13 cellular contexts compared by ENCODE assay signal in the genomic region with DNA sequence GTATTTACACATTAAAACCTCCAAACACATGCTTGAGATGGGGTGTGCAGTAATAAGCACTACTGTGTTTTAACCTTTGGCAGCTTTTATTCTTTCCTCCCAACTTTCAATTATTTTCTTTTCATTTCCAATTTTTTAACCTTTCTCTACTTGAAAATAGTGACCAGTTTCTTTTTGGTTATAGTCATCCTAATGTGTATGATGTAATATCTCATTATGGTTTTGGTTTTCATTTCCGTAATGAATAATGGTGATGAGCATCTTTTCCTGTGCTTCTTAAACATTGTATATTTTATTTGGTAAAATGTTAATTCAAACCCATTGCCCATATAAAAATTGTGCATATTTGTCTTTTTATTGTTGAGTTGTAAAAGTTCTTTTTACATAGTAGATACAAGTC.
"Had no signal": no experiment of that assay in that cellular context is flagged by ENCODE, and none has a peak within 500 bp of the region (broad histone marks: within the 10 kb centered on the region; RNA-seq: fewer than 3 reads in every experiment).

No MANE protein-coding gene starts in this region.

- H3K27me3 Mint-ChIP-seq: naive B cell had no signal

- H3K4me3 ChIP-seq: hepatocyte, left lung had no signal

- H3K27ac Mint-ChIP-seq: T-helper 2 cell treated with Interferon-gamma antibody and Interleukin-4, amounts not matched to agents 5 μg/mL and 100 μg/mL, for 36 hours had no signal

- H3K27me3 ChIP-seq: hepatocyte, left lung had no signal

- H3K9me3 ChIP-seq: left lung had no signal

- ATAC-seq: esophagus mucosa, left lung had no signal

- H3K9me3 Mint-ChIP-seq: naive B cell; T-helper 2 cell treated with Interferon-gamma antibody and Interleukin-4, amounts not matched to agents 5 μg/mL and 100 μg/mL, for 36 hours had no signal

- FAIRE-seq: keratinocyte had no signal

- H3K36me3 ChIP-seq: left lung had no signal

- H3K4me2 ChIP-seq: hepatocyte had no signal

- H3K4me1 Mint-ChIP-seq: naive B cell had no signal

- DNase-seq: activated CD4-positive, alpha-beta T cell treated with anti-CD3 and anti-CD28 coated beads, Interleukin-2, amount 50 U/mL, for 1 hour; activated CD4-positive, CD25-positive, alpha-beta regulatory T cell; activated T-cell treated with anti-CD3 and anti-CD28 coated beads, Interleukin-2, amount 50 U/mL, for 48 hours; amniotic stem cell; left lung; mammary epithelial cell; naive B cell; stimulated activated CD4-positive, alpha-beta T cell treated with anti-CD3 and anti-CD28 coated beads, Interleukin-1b, Interleukin-23, amount 100 ng/mL, for 48 hours had no signal

- H3K27ac ChIP-seq: hepatocyte, left lung, parathyroid adenoma had no signal

- H3K4me1 ChIP-seq: left lung, parathyroid adenoma had no signal

- H2AFZ ChIP-seq: hepatocyte, parathyroid adenoma had no signal

- H3K4me3 Mint-ChIP-seq: naive B cell; T-helper 2 cell treated with Interferon-gamma antibody and Interleukin-4, amounts not matched to agents 5 μg/mL and 100 μg/mL, for 36 hours had no signal

- H3K9ac ChIP-seq: parathyroid adenoma had no signal
